Comparison of ENCODE assay signal across 15 cellular contexts in the genomic region with DNA sequence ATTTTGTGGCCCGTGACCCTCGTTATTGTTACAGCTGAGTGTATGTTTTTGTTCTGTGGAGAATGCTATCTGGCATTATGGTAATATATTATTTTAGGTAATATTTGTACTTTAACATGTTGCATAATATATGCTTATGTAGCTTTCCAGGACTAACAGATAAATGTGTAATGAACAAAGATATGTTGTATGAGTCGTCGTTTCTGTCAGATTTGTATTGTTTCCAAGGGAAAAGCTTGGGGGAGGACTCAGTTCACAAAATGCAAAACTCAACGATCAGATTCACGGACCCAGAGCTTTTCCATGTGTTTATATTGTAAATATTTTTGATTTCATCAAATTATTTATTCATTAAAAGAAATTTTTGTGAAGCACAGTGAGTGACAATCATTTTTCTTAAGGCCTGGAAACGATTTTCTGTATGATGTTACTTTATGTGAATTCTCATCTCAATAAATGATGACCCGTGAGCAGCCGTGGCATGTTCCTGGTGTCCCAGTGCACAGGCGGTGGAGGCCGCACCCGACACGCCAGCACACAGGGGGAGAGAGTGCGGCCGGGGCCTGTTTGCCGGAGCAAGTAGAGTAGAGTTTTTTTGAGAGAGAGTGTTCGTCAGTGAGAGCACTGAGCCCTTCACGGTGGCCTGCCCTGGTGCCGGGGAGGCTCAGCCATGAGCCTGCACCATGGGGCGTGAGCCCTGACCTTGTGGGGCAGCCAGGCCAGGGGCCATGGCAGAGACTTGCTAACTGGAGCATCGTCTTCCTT.
A peak's percentile ranks its signal among the peaks of the same experiment; 100 is the strongest.
DNase-seq lines count a peak whose midpoint lies in the region; ATAC-seq and TF ChIP-seq lines count a peak whose summit lies in the region.
"Had no signal": no experiment of that assay in that cellular context is flagged by ENCODE, and none has a peak within 500 bp of the region (broad histone marks: within the 10 kb centered on the region; RNA-seq: fewer than 3 reads in every experiment).

No MANE protein-coding gene starts in this region.

- no peak overlapping the region for H3K4me3 ChIP-seq in adipocyte (ENCODE audit: low read length)
- no peak overlapping the region for H3K4me3 ChIP-seq in fibroblast of mammary gland (ENCODE audit: control insufficient read depth, low read depth, low read length)
- H3K4me3 ChIP-seq: GM12878, GM23338, HAP-1, K562 had no signal

- no peaks in the 10 kb centered on the region for H3K4me1 ChIP-seq in adipocyte (ENCODE audit: control insufficient read depth, insufficient read depth, low read length)
- H3K4me1 ChIP-seq: HAP-1 had no signal

- DNase-seq in HCEC 1CT (peak; percentile 17), adipocyte (ENCODE audit: low read depth) (peak; percentile 4), fibroblast of mammary gland (ENCODE audit: low read depth) (peak; percentile 14), sciatic nerve (ENCODE audit: low spot score) (no peak)
- DNase-seq: CD8-positive, alpha-beta T cell; COR-L47; DMS 273 treated with DMSO at 0.1 percent for 48 hours; HFFc6 had no signal

- TF ChIP-seq CTCF in fibroblast of mammary gland (conservative IDR thresholded peaks at IDR 0.05; ENCODE audit: control insufficient read depth, insufficient read depth, low read depth, low read length) = no peak

- no peak overlapping the region for H3K9ac ChIP-seq in adipocyte (ENCODE audit: low read length)

- H3K9me3 ChIP-seq in adipocyte (ENCODE audit: control insufficient read depth, low read length) = peaks cover 23% of the 10 kb centered on the region
- H3K9me3 ChIP-seq: HAP-1 had no signal

- peaks cover 52% of the 10 kb centered on the region for H3K36me3 ChIP-seq in adipocyte (ENCODE audit: control insufficient read depth, insufficient read depth, low read length, severe bottlenecking)
- H3K36me3 ChIP-seq: HAP-1 had no signal

- intact Hi-C loops in sciatic nerve (cut with DNase I) = no loop called here

- ATAC-seq in sciatic nerve = peak; percentile 61
- ATAC-seq in HG02763 (IDR thresholded peaks at IDR 0.05; ENCODE audit: unreplicated experiment) = no peak
- ATAC-seq in HG03196 (IDR thresholded peaks at IDR 0.05; ENCODE audit: unreplicated experiment) = no peak
- no peak for ATAC-seq in GM19455 (IDR thresholded peaks at IDR 0.05; ENCODE audit: unreplicated experiment)
- ATAC-seq: CD8-positive, alpha-beta T cell; GM12878; GM23338; K562 had no signal

- H3K27me3 ChIP-seq in adipocyte (replicated peaks; ENCODE audit: control insufficient read depth, insufficient read depth, low read length) = no peaks in the 10 kb centered on the region
